8 cellular contexts compared by ENCODE assay signal in genomic region chr20:62142252-62143117, GRCh38. TPM values are rescaled to one million over a fixed set of nuclear protein-coding genes. Genes with fewer than 3 reads are reported as not detected.
DNase-seq lines count a peak whose midpoint lies in the region; ATAC-seq and TF ChIP-seq lines count a peak whose summit lies in the region.

No MANE protein-coding gene starts in this region.

- H3K36me3 ChIP-seq in heart right ventricle (peaks cover 5 to 40% (median 30%) of the 10 kb centered on the region in 9 donors), gastrocnemius medialis (peaks cover 5 to 31% of the 10 kb centered on the region in 2 donors)

- H3K4me3 ChIP-seq in heart right ventricle (peak overlapping the region; percentile 67 to 96 (median 86)), gastrocnemius medialis (peak overlapping the region; percentile 80 to 94 (median 88))

- H3K9me3 ChIP-seq in heart right ventricle = no peaks in the 10 kb centered on the region
- H3K9me3 ChIP-seq in gastrocnemius medialis = no peaks in the 10 kb centered on the region

- in situ Hi-C loops in gastrocnemius medialis (cut with MboI; ENCODE audit: low sequenced_read_pairs in 4 of 4) = loop anchor here in 3 of 4 donors (10.0 to 25.0 kb wide), 2 partner anchors 118 to 130 kb away; no protein-coding TSS in a partner anchor

- intact Hi-C loops in heart right ventricle (cut with DNase I) = loop anchor here in 7 of 10 donors (2.0 to 5.0 kb wide), 8 partner anchors 20 to 655 kb away; partner anchors contain the start of genes TAF4 (in 3 of the 7), MTG2 (in 2 of the 7), LSM14B (in 1 of the 7) and MRGBP (in 1 of the 7)
- intact Hi-C loops in gastrocnemius medialis (cut with DNase I; ENCODE audit: low total_unique reads) = loop anchor here (1.0 to 10.0 kb wide), 6 partner anchors 20 to 654 kb away; partner anchors contain the start of genes LSM14B, MRGBP, MTG2 and OSBPL2

- ATAC-seq in GM19035 (IDR thresholded peaks at IDR 0.05; ENCODE audit: unreplicated experiment) (peak; percentile 20), HG03354 (IDR thresholded peaks at IDR 0.05; ENCODE audit: poor library complexity, severe bottlenecking, unreplicated experiment) (peak; percentile 11), heart right ventricle (peak in 3 of 8 donors; percentile 7 to 31 (median 14)), gastrocnemius medialis (peak; percentile 11 to 18)

- no peak for TF ChIP-seq POLR2A in gastrocnemius medialis (IDR thresholded peaks at IDR 0.05)

- H3K27ac ChIP-seq in heart right ventricle (peak overlapping the region; percentile 86 to 100 (median 96)), gastrocnemius medialis (peak overlapping the region; percentile 91 to 96 (median 95))

- H3K27me3 ChIP-seq in heart right ventricle (no peaks in the 10 kb centered on the region), gastrocnemius medialis (no peaks in the 10 kb centered on the region)

- DNase-seq in AG08396 (ENCODE audit: low spot score) (peak; percentile 39), heart right ventricle (no peak), gastrocnemius medialis (no peak), KG1 (lab: John Stamatoyannopoulos, UW) (no peak), NCI-H1694 treated with DMSO at 0.1 percent for 48 hours (lab: John Stamatoyannopoulos, UW) (no peak)
- peak; percentile 65 for DNase-seq in activated CD8-positive, alpha-beta memory T cell treated with anti-CD3 and anti-CD28 coated beads, Interleukin-2, amount 50 U/mL, for 48 hours

- H3K4me1 ChIP-seq in heart right ventricle (peaks cover 8 to 46% (median 38%) of the 10 kb centered on the region in 9 donors), gastrocnemius medialis (peaks cover 38 to 53% of the 10 kb centered on the region in 2 donors)

- TF ChIP-seq CTCF in heart right ventricle (IDR thresholded peaks at IDR 0.05) = no peak
- TF ChIP-seq CTCF in gastrocnemius medialis (IDR thresholded peaks at IDR 0.05 in 4 of 5, conservative IDR thresholded peaks at IDR 0.05 in 1 of 5) = peak in 1 of 5 experiments; percentile 9

- 0 to 1% methylated on average over 76 to 81 of the region's 81 CpGs for WGBS in heart right ventricle, 2 donors

RNA-seq across cellular contexts. Expression of gene PSMA7, which starts 0.7 kb away (rescaled TPM):
- 100 to 1,000 TPM; 172 to 296 (median 200) TPM for total RNA-seq in heart right ventricle
- 100 to 1,000 TPM; 143 to 567 TPM for polyA plus RNA-seq in heart right ventricle
- 1,000 to 10,000 TPM in 2 of 4 donors, 100 to 1,000 TPM in 2; 632 to 1,338 (median 1,003) TPM for total RNA-seq in gastrocnemius medialis

RNA-seq across cellular contexts. Expression of gene SS18L1, which starts 1.1 kb away (rescaled TPM):
- total RNA-seq in heart right ventricle (10 to 100 TPM in 2 of 10 donors, 1 to 10 TPM in 8; 6.6 to 11.7 (median 7.4) TPM), gastrocnemius medialis (10 to 100 TPM; 11.5 to 31.8 (median 16.9) TPM)
- polyA plus RNA-seq in heart right ventricle = 10 to 100 TPM in 1 of 2 donors, 1 to 10 TPM in 1; 5.2 to 22.3 TPM

RNA-seq across cellular contexts. Expression of gene LSM14B, which starts 20.2 kb away (rescaled TPM):
- total RNA-seq in heart right ventricle = 10 to 100 TPM; 50.8 to 63.7 (median 60.5) TPM
- polyA plus RNA-seq in heart right ventricle = 10 to 100 TPM; 15.7 to 41.7 TPM
- 10 to 100 TPM; 28.0 to 52.5 (median 36.2) TPM for total RNA-seq in gastrocnemius medialis

RNA-seq across cellular contexts. Expression of gene MTG2, which starts 40.3 kb away (rescaled TPM):
- 10 to 100 TPM; 21.5 to 30.4 (median 28.2) TPM for total RNA-seq in heart right ventricle
- polyA plus RNA-seq in heart right ventricle = 10 to 100 TPM; 25.4 to 55.5 TPM
- total RNA-seq in gastrocnemius medialis = 10 to 100 TPM; 21.0 to 50.8 (median 29.3) TPM

Comparison
In these comparisons a context has a peak if more than half of its experiments do, and no peak if none do; other contexts are left out.
1. DNase-seq: peak in AG08396 (single experiment) and activated CD8-positive, alpha-beta memory T cell treated with anti-CD3 and anti-CD28 coated beads, Interleukin-2, amount 50 U/mL, for 48 hours (single experiment); none in heart right ventricle (0 of 2), gastrocnemius medialis (0 of 2), KG1 (single experiment) and NCI-H1694 treated with DMSO at 0.1 percent for 48 hours (single experiment).